18 cellular contexts compared by ENCODE assay signal in the genomic region with DNA sequence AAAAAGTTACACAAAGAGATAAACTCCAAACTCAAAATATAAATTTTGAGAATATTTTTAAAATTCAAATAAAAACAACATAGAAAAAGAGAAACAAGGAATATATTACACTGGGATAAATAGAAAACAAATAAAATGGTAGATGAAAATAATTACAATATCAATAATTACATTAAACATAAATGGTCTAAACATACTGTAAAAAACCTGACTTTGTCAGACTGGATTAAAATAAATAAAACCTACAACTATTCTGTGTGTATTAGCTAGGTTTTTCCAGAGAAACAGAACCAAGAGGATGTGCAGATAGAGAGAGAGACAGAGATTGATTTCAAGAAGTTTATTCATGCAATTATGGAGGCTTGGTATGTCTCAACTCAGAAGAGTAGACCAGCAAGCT.
DNase-seq lines count a peak whose midpoint lies in the region; ATAC-seq and FAIRE-seq lines count a peak whose summit lies in the region.
"Had no signal": no experiment of that assay in that cellular context is flagged by ENCODE, and none has a peak within 500 bp of the region (broad histone marks: within the 10 kb centered on the region; RNA-seq: fewer than 3 reads in every experiment).

No MANE protein-coding gene starts in this region.

- no peak for ATAC-seq in central memory CD8-positive, alpha-beta T cell (replicated peaks; ENCODE audit: extremely low read depth, poor library complexity, severe bottlenecking)
- no peak for ATAC-seq in HG03039 (IDR thresholded peaks at IDR 0.05; ENCODE audit: unreplicated experiment)
- ATAC-seq: A549; CD8-positive, alpha-beta T cell had no signal

- no peaks in the 10 kb centered on the region for H3K9me3 Mint-ChIP-seq in central memory CD8-positive, alpha-beta T cell
- H3K9me3 Mint-ChIP-seq: CD4-positive, alpha-beta T cell; CD8-positive, alpha-beta T cell had no signal

- no peaks in the 10 kb centered on the region for H3K27me3 Mint-ChIP-seq in central memory CD8-positive, alpha-beta T cell
- H3K27me3 Mint-ChIP-seq: B cell; CD4-positive, alpha-beta T cell had no signal

- H3K36me3 Mint-ChIP-seq in central memory CD8-positive, alpha-beta T cell (ENCODE audit: insufficient read depth), result peaks cover 20% of the 10 kb centered on the region

- DNase-seq in central memory CD8-positive, alpha-beta T cell (ENCODE audit: low spot score in 2 of 2), result no peak
- DNase-seq in HuH-7.5 (ENCODE audit: low spot score) (no peak), GM19239 (ENCODE audit: insufficient read length, low spot score) (no peak)
- DNase-seq: 8988T; AML-193; Caco-2; Calu3; CD4-positive, alpha-beta T cell; CD8-positive, alpha-beta T cell; DMS79 treated with DMSO at 0.1 percent for 48 hours; GDM1 had no signal

- H3K27ac Mint-ChIP-seq in central memory CD8-positive, alpha-beta T cell (ENCODE audit: low read depth), result peak overlapping the region; percentile 49
- H3K27ac Mint-ChIP-seq: B cell; CD4-positive, alpha-beta T cell had no signal

- FAIRE-seq in G401.6 (lab: Jason Lieb, UNC) (peak; percentile 6), GM19239 (lab: Jason Lieb, UNC) (no peak)
- FAIRE-seq: A549, D721Med, GM12878, GM12892 had no signal

- H3K4me3 Mint-ChIP-seq in central memory CD8-positive, alpha-beta T cell, result no peak overlapping the region
- H3K4me3 Mint-ChIP-seq: B cell; CD4-positive, alpha-beta T cell; CD8-positive, alpha-beta T cell had no signal

- peaks cover 15% of the 10 kb centered on the region for H3K4me1 Mint-ChIP-seq in central memory CD8-positive, alpha-beta T cell
